1 cellular context compared by ENCODE assay signal in the genomic region with DNA sequence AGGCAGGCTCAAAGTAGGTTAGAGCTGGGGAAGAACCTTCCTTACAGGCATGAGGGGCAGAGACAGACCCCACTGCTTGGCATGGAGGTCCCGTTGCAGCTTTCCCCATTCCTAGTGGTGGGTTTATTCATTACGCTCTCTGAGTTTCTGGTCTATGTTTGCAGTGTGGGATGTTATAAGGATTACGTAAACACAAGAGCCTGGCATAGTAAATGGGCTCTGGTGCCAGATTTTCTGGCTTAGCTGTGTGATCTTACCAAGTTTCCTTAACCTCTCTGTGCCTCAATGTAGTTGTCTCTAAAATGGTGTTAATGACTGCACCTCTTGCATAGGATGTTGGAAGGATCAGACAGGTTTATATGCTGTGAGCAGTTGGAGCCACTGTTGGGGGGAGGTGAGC.
A peak's percentile ranks its signal among the peaks of the same experiment; 100 is the strongest.
TF ChIP-seq lines count a peak whose summit lies in the region.

No MANE protein-coding gene starts in this region.

TF ChIP-seq in K562, 482 proteins besides CTCF, POLR2A, EP300 and RAD21:
- peak; percentile 41 for TF ChIP-seq RBM25 (IDR thresholded peaks at IDR 0.05; ENCODE audit: low read depth, low read length, severe bottlenecking)
- no peak for TF ChIP-seq ZNF165 (CRISPR knock-in tag; IDR thresholded peaks at IDR 0.05; ENCODE audit: borderline replicate concordance)
